ENCODE assay signal across 19 cellular contexts in the genomic region with DNA sequence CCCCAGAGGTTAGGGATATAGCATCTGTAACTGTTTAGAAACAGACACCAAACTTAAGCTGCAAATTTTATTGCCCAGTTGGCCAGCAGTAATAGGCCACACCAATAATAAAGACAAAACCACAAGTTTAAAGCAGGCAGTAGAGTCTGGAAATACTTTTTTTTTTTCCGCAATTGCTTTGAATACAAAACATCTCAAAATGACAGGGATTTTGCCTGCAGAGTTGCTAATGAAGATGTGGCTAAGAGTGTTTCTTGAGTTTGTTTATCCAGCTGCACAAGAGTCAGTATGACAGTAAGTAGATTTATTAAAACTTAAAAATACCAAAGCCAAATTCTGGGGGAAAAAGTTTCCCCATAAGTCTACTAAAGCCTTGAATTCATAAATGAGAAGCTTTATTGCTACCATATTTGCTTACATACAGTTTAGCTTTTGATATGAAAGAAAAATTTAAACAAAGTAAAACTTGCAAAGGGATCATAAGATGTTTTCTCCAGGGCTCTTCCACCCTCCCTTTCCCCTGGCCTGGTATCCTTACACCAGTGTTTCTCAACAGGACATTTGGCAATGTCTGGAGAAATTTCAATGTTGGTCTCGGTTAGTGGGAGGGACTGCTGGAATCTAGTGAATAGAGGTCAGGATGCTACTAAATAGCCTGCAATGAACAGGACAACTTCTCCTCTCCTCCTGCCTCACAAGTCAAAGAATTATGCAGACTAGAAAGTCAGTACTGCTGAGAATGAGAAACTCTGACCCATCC. TPM values are rescaled to one million over a fixed set of nuclear protein-coding genes. Genes with fewer than 3 reads are reported as not detected.
DNase-seq lines count a peak whose midpoint lies in the region; ATAC-seq and TF ChIP-seq lines count a peak whose summit lies in the region.
"Had no signal": no experiment of that assay in that cellular context is flagged by ENCODE, and none has a peak within 500 bp of the region (broad histone marks: within the 10 kb centered on the region; RNA-seq: fewer than 3 reads in every experiment).

No MANE protein-coding gene starts in this region.

- H3K18ac ChIP-seq in mesenchymal stem cell (ENCODE audit: low read depth in 1 of 2, low read length in 2 of 2): no peak overlapping the region

- no peak overlapping the region for H2BK120ac ChIP-seq in mesenchymal stem cell (ENCODE audit: low read depth, low read length)

- DNase-seq in GM04504 (ENCODE audit: low read depth) (peak; percentile 87), cardiac fibroblast (ENCODE audit: low read depth in 2 of 2) (peak; percentile 85 to 88), mesenchymal stem cell (peak; percentile 92), tibial nerve (ENCODE audit: low spot score in 2 of 2) (peak in 1 of 2 donors; percentile 66), iPS-NIHi11 (ENCODE audit: low spot score) (no peak), hepatocyte (ENCODE audit: low spot score) (no peak)
- DNase-seq: activated naive CD4-positive, alpha-beta T cell treated with anti-CD3 and anti-CD28 coated beads for 36 hours; CD4-positive, alpha-beta T cell; central memory CD4-positive, alpha-beta T cell; endodermal cell; heart right ventricle; NCI-H2107; RPMI8226; stimulated activated CD4-positive, alpha-beta T cell treated with anti-CD3 and anti-CD28 coated beads, Interleukin-2, amount 100 ng/mL, for 48 hours; stimulated activated CD8-positive, alpha-beta memory T cell treated with anti-CD3 and anti-CD28 coated beads, Interleukin-4, amount 100 ng/mL, for 48 hours; T-helper 1 cell had no signal

- H3K9me3 ChIP-seq in mesenchymal stem cell (ENCODE audit: control insufficient read depth, low read length) (no peaks in the 10 kb centered on the region), tibial nerve (no peaks in the 10 kb centered on the region), hepatocyte (ENCODE audit: low read depth) (no peaks in the 10 kb centered on the region)
- H3K9me3 ChIP-seq: heart right ventricle, prostate gland had no signal

- H2AFZ ChIP-seq in mesenchymal stem cell (ENCODE audit: low read depth, low read length) (no peak overlapping the region), hepatocyte (no peak overlapping the region)

- H3K27me3 ChIP-seq in mesenchymal stem cell (ENCODE audit: control insufficient read depth in 1 of 2, insufficient read depth in 1 of 2, low read length in 2 of 2) (no peaks in the 10 kb centered on the region), tibial nerve (no peaks in the 10 kb centered on the region), hepatocyte (no peaks in the 10 kb centered on the region)

- TF ChIP-seq CTCF in cardiac fibroblast (IDR thresholded peaks at IDR 0.05; ENCODE audit: low read depth, low read length) (no peak), tibial nerve (IDR thresholded peaks at IDR 0.05) (no peak), hepatocyte (IDR thresholded peaks at IDR 0.05; ENCODE audit: poor library complexity) (no peak)

- H3K79me2 ChIP-seq in hepatocyte: peaks cover 2% of the 10 kb centered on the region

- no peak overlapping the region for H3K4ac ChIP-seq in mesenchymal stem cell (ENCODE audit: low read depth in 1 of 2, low read length in 2 of 2)

- no CpG with 5 or more reads among the region's 2 CpGs for WGBS in mesenchymal stem cell
- WGBS in tibial nerve, 2 donors: 55 to 63% methylated on average over 2 of the region's 2 CpGs
- 62% methylated on average over 2 of the region's 2 CpGs for WGBS in hepatocyte (ENCODE audit: low lambda C conversion rate, missing lambda C conversion rate)

- TF ChIP-seq POLR2A in tibial nerve (IDR thresholded peaks at IDR 0.05): no peak

- H3K27ac ChIP-seq in mesenchymal stem cell (ENCODE audit: low read length, poor library complexity, severe bottlenecking) (peak overlapping the region; percentile 70), tibial nerve (peak overlapping the region in 2 of 4 donors; percentile 44 to 64), hepatocyte (no peak overlapping the region)
- H3K27ac ChIP-seq: prostate gland had no signal

- no peaks in the 10 kb centered on the region for H3K79me1 ChIP-seq in mesenchymal stem cell (replicated peaks; ENCODE audit: low read length, poor library complexity, severe bottlenecking)

- no peak overlapping the region for H4K8ac ChIP-seq in mesenchymal stem cell (ENCODE audit: low read length)

- H3K9me2 ChIP-seq in hepatocyte (replicated peaks; ENCODE audit: insufficient read depth): no peaks in the 10 kb centered on the region

- ATAC-seq in HG02884 (IDR thresholded peaks at IDR 0.05; ENCODE audit: unreplicated experiment): no peak
- ATAC-seq: HCT116, heart right ventricle had no signal

- no peak overlapping the region for H2BK15ac ChIP-seq in mesenchymal stem cell (ENCODE audit: low read depth, poor library complexity, severe bottlenecking)

- no peak overlapping the region for H3K14ac ChIP-seq in mesenchymal stem cell (ENCODE audit: low read length in 2 of 2)

- H3K36me3 ChIP-seq in mesenchymal stem cell (ENCODE audit: control insufficient read depth in 1 of 2, insufficient read depth in 2 of 2, low read depth in 1 of 2, low read length in 2 of 2): no peaks in the 10 kb centered on the region
- no peaks in the 10 kb centered on the region for H3K36me3 ChIP-seq in tibial nerve
- H3K36me3 ChIP-seq in hepatocyte (replicated peaks; ENCODE audit: insufficient read depth, low read depth): no peaks in the 10 kb centered on the region
- H3K36me3 ChIP-seq: heart right ventricle, prostate gland had no signal

- H2BK12ac ChIP-seq in mesenchymal stem cell (ENCODE audit: low read length in 2 of 2): no peak overlapping the region

- H3K4me2 ChIP-seq in mesenchymal stem cell (ENCODE audit: low read length, poor library complexity, severe bottlenecking) (no peak overlapping the region), hepatocyte (no peak overlapping the region)

- H4K91ac ChIP-seq in mesenchymal stem cell (ENCODE audit: low read length): no peak overlapping the region

- TF ChIP-seq EP300 in tibial nerve (IDR thresholded peaks at IDR 0.05): peak; percentile 24 to 84

- peak overlapping the region; percentile 21 for H3K9ac ChIP-seq in mesenchymal stem cell (ENCODE audit: low read length)

- H2BK5ac ChIP-seq in mesenchymal stem cell (ENCODE audit: low read depth, low read length, poor library complexity, severe bottlenecking): no peak overlapping the region

- H3K4me1 ChIP-seq in mesenchymal stem cell (ENCODE audit: control insufficient read depth, insufficient read depth, low read depth, low read length) (peaks cover 3% of the 10 kb centered on the region), tibial nerve (peaks cover 4 to 49% (median 12%) of the 10 kb centered on the region in 4 donors), hepatocyte (ENCODE audit: insufficient read depth) (peaks cover 9% of the 10 kb centered on the region)

- no peak overlapping the region for H2AK5ac ChIP-seq in mesenchymal stem cell (ENCODE audit: low read length, severe bottlenecking)

- H3K4me3 ChIP-seq in cardiac fibroblast (replicated peaks in 1 of 2; ENCODE audit: low read depth in 2 of 2, low read length in 2 of 2) (no peak overlapping the region), mesenchymal stem cell (ENCODE audit: insufficient read depth in 1 of 2, low read depth in 1 of 2, low read length in 2 of 2) (peak overlapping the region in 1 of 2 experiments; percentile 26), tibial nerve (no peak overlapping the region), hepatocyte (no peak overlapping the region)
- H3K4me3 ChIP-seq: heart right ventricle, prostate gland had no signal

- no peaks in the 10 kb centered on the region for H4K20me1 ChIP-seq in hepatocyte (ENCODE audit: insufficient read depth, poor library complexity, severe bottlenecking)

- H3K23ac ChIP-seq in mesenchymal stem cell (ENCODE audit: low read length in 2 of 2): no peak overlapping the region

RNA-seq across cellular contexts. Expression of a gene that starts 3.9 kb away (rescaled TPM):
- polyA plus RNA-seq in mesenchymal stem cell (2013, experiment 1 of 2): 7.9 TPM
- 7.8 TPM for polyA plus RNA-seq in mesenchymal stem cell (2013, experiment 2 of 2)
- total RNA-seq in tibial nerve (10 to 100 TPM; 13.4 to 19.6 (median 16.9) TPM), hepatocyte (15.7 and 18.9 TPM in 2 replicates)
- 3.3 and 4.0 TPM in 2 replicates for polyA plus RNA-seq in hepatocyte

Comparison
In these comparisons a context has a peak if more than half of its experiments do, and no peak if none do; other contexts are left out.
1. DNase-seq: peak in GM04504 (single experiment), cardiac fibroblast (2 of 2) and mesenchymal stem cell (single experiment); none in iPS-NIHi11 (single experiment) and hepatocyte (single experiment).